In genomic region chr3:44555753-44556152, GRCh38 we compare ENCODE assay signal across 1 cellular context.
TF ChIP-seq lines count a peak whose summit lies in the region.

No MANE protein-coding gene starts in this region.

TF ChIP-seq in HepG2, 621 proteins besides CTCF, POLR2A, EP300 and RAD21:
- TF ChIP-seq HNF4A (CRISPR knock-in tag; IDR thresholded peaks at IDR 0.05) (0 out of 2 replicates have a peak, but pooled peaks have one; percentile 25), FIP1L1 (IDR thresholded peaks at IDR 0.05; ENCODE audit: borderline replicate concordance, insufficient read depth, low read depth, low read length) (no peak)
TF ChIP-seq in HepG2: peak in this region for 1.
